Comparison of ENCODE assay signal across 1 cellular context in genomic region chr2:240875228-240876034, GRCh38.
TF ChIP-seq lines count a peak whose summit lies in the region.

No MANE protein-coding gene starts in this region.

TF ChIP-seq in HepG2, 621 proteins besides CTCF, POLR2A, EP300 and RAD21 (continued from another document):
- TF ChIP-seq ZNF766 (CRISPR knock-in tag; IDR thresholded peaks at IDR 0.05; ENCODE audit: borderline replicate concordance) (no peak), GMEB2 (CRISPR knock-in tag; IDR thresholded peaks at IDR 0.05; ENCODE audit: low read depth) (no peak), ZNF776 (CRISPR knock-in tag; IDR thresholded peaks at IDR 0.05) (peak; percentile 31; the same call in 1 of the 2 replicates), ZNF784 (CRISPR knock-in tag; IDR thresholded peaks at IDR 0.05; ENCODE audit: borderline replicate concordance) (no peak), IRX3 (CRISPR knock-in tag; IDR thresholded peaks at IDR 0.05; ENCODE audit: borderline replicate concordance, low read depth) (no peak), CAMTA2 (CRISPR knock-in tag; IDR thresholded peaks at IDR 0.05; ENCODE audit: borderline replicate concordance) (peak; percentile 15; the same call in 1 of the 2 replicates), ZNF24 (IDR thresholded peaks at IDR 0.05) (no peak)
